In the genomic region with DNA sequence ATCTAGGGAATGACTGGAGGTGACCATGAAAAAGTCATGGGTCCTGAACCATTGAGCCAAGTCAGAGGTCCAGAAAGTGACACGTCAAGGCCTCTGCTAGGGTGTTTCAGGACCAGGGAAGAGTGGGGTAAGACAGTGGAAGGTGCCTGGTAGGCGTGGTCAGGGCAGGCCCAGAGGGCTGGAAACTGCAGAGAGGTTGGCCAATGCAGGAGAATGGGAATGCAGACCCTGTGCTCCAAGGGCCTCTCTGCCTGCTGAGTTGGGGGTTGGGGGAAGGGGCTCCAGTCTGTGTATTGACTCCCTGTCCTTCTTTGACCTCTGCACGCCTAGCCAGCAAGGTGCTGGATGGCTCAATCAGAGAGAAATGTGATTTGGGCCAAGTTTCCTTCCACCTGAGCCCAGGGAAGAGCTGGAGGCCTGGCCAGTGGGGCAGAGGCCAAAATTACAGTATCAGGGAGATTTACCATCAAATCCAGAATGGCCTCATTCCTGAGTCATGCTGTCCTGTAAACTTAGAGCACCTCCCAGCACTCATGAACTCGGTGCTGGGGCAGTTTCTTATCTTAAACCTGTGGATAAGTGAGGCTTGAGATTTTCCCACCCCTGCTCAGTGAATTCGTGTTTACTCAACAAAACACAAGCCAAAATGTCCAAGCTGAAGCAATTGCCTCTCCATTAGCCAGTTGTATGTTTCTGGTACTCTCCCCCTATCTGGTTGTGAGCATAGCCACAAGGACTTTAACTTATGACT, we compare ENCODE assay signal across 13 cellular contexts. TPM values are rescaled to one million over a fixed set of nuclear protein-coding genes. Genes with fewer than 3 reads are reported as not detected.
DNase-seq lines count a peak whose midpoint lies in the region; ATAC-seq and TF ChIP-seq lines count a peak whose summit lies in the region.
"Had no signal": no experiment of that assay in that cellular context is flagged by ENCODE, and none has a peak within 500 bp of the region (broad histone marks: within the 10 kb centered on the region; RNA-seq: fewer than 3 reads in every experiment).

No MANE protein-coding gene starts in this region.

- no peak for TF ChIP-seq POLR2A in prostate gland (IDR thresholded peaks at IDR 0.05)

- no peaks in the 10 kb centered on the region for H3K9me2 ChIP-seq in GM23338 (ENCODE audit: insufficient read depth)

- H4K20me1 ChIP-seq in GM23338 (replicated peaks; ENCODE audit: insufficient read depth) = no peaks in the 10 kb centered on the region

- H3K27ac Mint-ChIP-seq in GM23338 = no peak overlapping the region; the same call in 1 of the 2 replicates
- peak overlapping the region; percentile 71; the same call in 1 of the 2 replicates for H3K27ac Mint-ChIP-seq in WTC11
- H3K27ac Mint-ChIP-seq: CD8-positive, alpha-beta T cell had no signal

- peak overlapping the region; percentile 89 for H2AFZ ChIP-seq in GM23338

- H3K27me3 Mint-ChIP-seq in GM23338 (ENCODE audit: insufficient read depth, low read depth, poor library complexity) = peaks cover 14% of the 10 kb centered on the region
- H3K27me3 Mint-ChIP-seq in WTC11 (ENCODE audit: low read depth) = no peaks in the 10 kb centered on the region

- 66% methylated on average over 5 of the region's 5 CpGs for WGBS in prostate gland

- 0 out of 2 replicates have a peak overlapping the region, but pooled peaks have one; percentile 48 for H3K4me2 ChIP-seq in GM23338

- TF ChIP-seq CTCF in GM23338 (conservative IDR thresholded peaks at IDR 0.05; ENCODE audit: low read depth in 2 of 2) = no peak
- no peak for TF ChIP-seq CTCF in WTC11 (IDR thresholded peaks at IDR 0.05)
- TF ChIP-seq CTCF in fibroblast of villous mesenchyme (IDR thresholded peaks at IDR 0.05; ENCODE audit: insufficient read depth, low read depth, low read length) = no peak
- TF ChIP-seq CTCF in prostate gland (IDR thresholded peaks at IDR 0.05) = no peak

- no peaks in the 10 kb centered on the region for H3K36me3 ChIP-seq in GM23338 (ENCODE audit: insufficient read depth)
- H3K36me3 ChIP-seq in prostate gland = no peaks in the 10 kb centered on the region

- POLR2A ChIA-PET in WTC11 (lab: Charles Lee) = interaction anchor here (1.1 kb wide), 1 partner anchor 41 kb away, joined by 4 read pairs; no protein-coding TSS in a partner anchor

- H3K79me2 ChIP-seq in GM23338 (replicated peaks; ENCODE audit: insufficient read depth) = no peaks in the 10 kb centered on the region

- H3K4me1 Mint-ChIP-seq in GM23338 = peaks cover 50% of the 10 kb centered on the region
- H3K4me1 Mint-ChIP-seq in WTC11 = peaks cover 62% of the 10 kb centered on the region

- H3K4me1 ChIP-seq in GM23338 (ENCODE audit: insufficient read depth) = peaks cover 46% of the 10 kb centered on the region
- peaks cover 32% of the 10 kb centered on the region for H3K4me1 ChIP-seq in prostate gland (replicated peaks)

- intact Hi-C loops in prostate gland (cut with DNase I) = no loop called here

- H3K9me3 ChIP-seq in prostate gland = no peaks in the 10 kb centered on the region

- DNase-seq in GM23338 (ENCODE audit: low spot score) (no peak), WTC11 (ENCODE audit: low spot score) (no peak), fibroblast of villous mesenchyme (ENCODE audit: low read depth) (peak; percentile 88), prostate gland (ENCODE audit: low spot score) (no peak), NCI-H1417 (lab: John Stamatoyannopoulos, UW) (no peak), NCI-H2171 (lab: John Stamatoyannopoulos, UW) (no peak), NCI-H1105 treated with DMSO at 0.1 percent for 48 hours (lab: John Stamatoyannopoulos, UW) (no peak)
- DNase-seq: CD8-positive, alpha-beta T cell; dorsolateral prefrontal cortex; glutamatergic neuron; SIG-M5; stimulated activated CD4-positive, alpha-beta T cell treated with anti-CD3 and anti-CD28 coated beads, Interleukin-4, amount 100 ng/mL, for 1 hour had no signal

- H3K9me3 Mint-ChIP-seq in GM23338 = 0 out of 3 replicates have a peak, but pooled peaks cover 4% of the 10 kb centered on the region
- no peaks in the 10 kb centered on the region for H3K9me3 Mint-ChIP-seq in WTC11
- H3K9me3 Mint-ChIP-seq: CD8-positive, alpha-beta T cell had no signal

- H3K27ac ChIP-seq in GM23338 (ENCODE audit: low read depth) (no peak overlapping the region; the same call in 1 of the 2 replicates), prostate gland (peak overlapping the region; percentile 30 to 92)
- H3K27ac ChIP-seq: dorsolateral prefrontal cortex had no signal

- H3K4me3 ChIP-seq in GM23338 (no peak overlapping the region), fibroblast of villous mesenchyme (ENCODE audit: low read depth, low read length) (no peak overlapping the region), prostate gland (no peak overlapping the region)
- H3K4me3 ChIP-seq: dorsolateral prefrontal cortex had no signal

- ATAC-seq in GM23338 = peak; percentile 28
- peak; percentile 61 for ATAC-seq in WTC11
- no peak for ATAC-seq in GM18907 (IDR thresholded peaks at IDR 0.05; ENCODE audit: unreplicated experiment)
- ATAC-seq: CD8-positive, alpha-beta T cell had no signal

- H3K4me3 Mint-ChIP-seq in GM23338 (no peak overlapping the region), WTC11 (no peak overlapping the region)
- H3K4me3 Mint-ChIP-seq: CD8-positive, alpha-beta T cell had no signal

- CTCF ChIA-PET in WTC11 (lab: Charles Lee) = interaction anchor here (0.7 to 1.6 kb wide), 5 partner anchors 20 to 91 kb away, joined by 3 to 4 read pairs (median 3); no protein-coding TSS in a partner anchor

- 0 out of 2 replicates have a peak, but pooled peaks cover 3% of the 10 kb centered on the region for H3F3A ChIP-seq in GM23338 (replicated peaks; ENCODE audit: low read depth)

- H3K27me3 ChIP-seq in GM23338 (ENCODE audit: insufficient read depth) (no peaks in the 10 kb centered on the region), prostate gland (replicated peaks; ENCODE audit: insufficient read depth) (no peaks in the 10 kb centered on the region)
- H3K27me3 ChIP-seq: dorsolateral prefrontal cortex had no signal

- H3K36me3 Mint-ChIP-seq in GM23338 (ENCODE audit: low read depth) = no peaks in the 10 kb centered on the region; the same call in 2 of the 3 replicates
- H3K36me3 Mint-ChIP-seq in WTC11 = no peaks in the 10 kb centered on the region
- H3K36me3 Mint-ChIP-seq: CD8-positive, alpha-beta T cell had no signal

TF ChIP-seq in GM23338, 12 proteins besides CTCF, POLR2A, EP300 and RAD21 (continues in another document):
- no peak for TF ChIP-seq POLR2AphosphoS5 (IDR thresholded peaks at IDR 0.05; ENCODE audit: low read depth)
- no peak for TF ChIP-seq ZNF331 (CRISPR knock-in tag; IDR thresholded peaks at IDR 0.05; ENCODE audit: low read depth)
- TF ChIP-seq EZH2 (IDR thresholded peaks at IDR 0.05; ENCODE audit: low read depth, unreplicated experiment) = no peak
- no peak for TF ChIP-seq EZH2phosphoT487 (IDR thresholded peaks at IDR 0.05; ENCODE audit: unreplicated experiment)
- no peak for TF ChIP-seq ZNF114 (CRISPR knock-in tag; IDR thresholded peaks at IDR 0.05)
- TF ChIP-seq, protein P1, sequence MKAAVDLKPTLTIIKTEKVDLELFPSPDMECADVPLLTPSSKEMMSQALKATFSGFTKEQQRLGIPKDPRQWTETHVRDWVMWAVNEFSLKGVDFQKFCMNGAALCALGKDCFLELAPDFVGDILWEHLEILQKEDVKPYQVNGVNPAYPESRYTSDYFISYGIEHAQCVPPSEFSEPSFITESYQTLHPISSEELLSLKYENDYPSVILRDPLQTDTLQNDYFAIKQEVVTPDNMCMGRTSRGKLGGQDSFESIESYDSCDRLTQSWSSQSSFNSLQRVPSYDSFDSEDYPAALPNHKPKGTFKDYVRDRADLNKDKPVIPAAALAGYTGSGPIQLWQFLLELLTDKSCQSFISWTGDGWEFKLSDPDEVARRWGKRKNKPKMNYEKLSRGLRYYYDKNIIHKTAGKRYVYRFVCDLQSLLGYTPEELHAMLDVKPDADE (IDR thresholded peaks at IDR 0.05) = no peak
- TF ChIP-seq NANOG (IDR thresholded peaks at IDR 0.05; ENCODE audit: borderline replicate concordance) = no peak
- no peak for TF ChIP-seq STAT1 (IDR thresholded peaks at IDR 0.05; ENCODE audit: unreplicated experiment)

TF ChIP-seq in WTC11, 78 proteins besides CTCF, POLR2A, EP300 and RAD21:
- TF ChIP-seq CREB1 (CRISPR knock-in tag; IDR thresholded peaks at IDR 0.05) = no peak
- no peak for TF ChIP-seq MXD4 (CRISPR knock-in tag; IDR thresholded peaks at IDR 0.05; ENCODE audit: borderline replicate concordance)
- TF ChIP-seq, protein P2, sequence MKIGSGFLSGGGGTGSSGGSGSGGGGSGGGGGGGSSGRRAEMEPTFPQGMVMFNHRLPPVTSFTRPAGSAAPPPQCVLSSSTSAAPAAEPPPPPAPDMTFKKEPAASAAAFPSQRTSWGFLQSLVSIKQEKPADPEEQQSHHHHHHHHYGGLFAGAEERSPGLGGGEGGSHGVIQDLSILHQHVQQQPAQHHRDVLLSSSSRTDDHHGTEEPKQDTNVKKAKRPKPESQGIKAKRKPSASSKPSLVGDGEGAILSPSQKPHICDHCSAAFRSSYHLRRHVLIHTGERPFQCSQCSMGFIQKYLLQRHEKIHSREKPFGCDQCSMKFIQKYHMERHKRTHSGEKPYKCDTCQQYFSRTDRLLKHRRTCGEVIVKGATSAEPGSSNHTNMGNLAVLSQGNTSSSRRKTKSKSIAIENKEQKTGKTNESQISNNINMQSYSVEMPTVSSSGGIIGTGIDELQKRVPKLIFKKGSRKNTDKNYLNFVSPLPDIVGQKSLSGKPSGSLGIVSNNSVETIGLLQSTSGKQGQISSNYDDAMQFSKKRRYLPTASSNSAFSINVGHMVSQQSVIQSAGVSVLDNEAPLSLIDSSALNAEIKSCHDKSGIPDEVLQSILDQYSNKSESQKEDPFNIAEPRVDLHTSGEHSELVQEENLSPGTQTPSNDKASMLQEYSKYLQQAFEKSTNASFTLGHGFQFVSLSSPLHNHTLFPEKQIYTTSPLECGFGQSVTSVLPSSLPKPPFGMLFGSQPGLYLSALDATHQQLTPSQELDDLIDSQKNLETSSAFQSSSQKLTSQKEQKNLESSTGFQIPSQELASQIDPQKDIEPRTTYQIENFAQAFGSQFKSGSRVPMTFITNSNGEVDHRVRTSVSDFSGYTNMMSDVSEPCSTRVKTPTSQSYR (CRISPR knock-in tag; IDR thresholded peaks at IDR 0.05) = 0 out of 2 replicates have a peak, but pooled peaks have one; percentile 20
TF ChIP-seq in WTC11: peak in this region for 1.

RNA-seq across cellular contexts. Expression of gene IRF2BPL, which starts 24.4 kb away (rescaled TPM):
- 97.8 and 119 TPM in 2 replicates for total RNA-seq in GM23338 (2014; rRNA removed; shearing (Covaris generic))
- polyA plus RNA-seq in GM23338 (2016; fragmentation: Nextera tagmentation; extraction: Ambion mirVana) = 11.2 and 13.2 TPM in 2 replicates
- total RNA-seq in WTC11 (2021) (106 to 126 TPM (median 110 TPM) in 3 replicates), fibroblast of villous mesenchyme (40.2 and 44.1 TPM in 2 replicates), prostate gland (100 to 1,000 TPM; 113 to 141 TPM)
